Comparison of ENCODE assay signal across 10 cellular contexts in genomic region chr19:2056810-2057192, GRCh38. TPM values are rescaled to one million over a fixed set of nuclear protein-coding genes. Genes with fewer than 3 reads are reported as not detected.
A peak's percentile ranks its signal among the peaks of the same experiment; 100 is the strongest.
DNase-seq lines count a peak whose midpoint lies in the region; ATAC-seq lines count a peak whose summit lies in the region.
"Had no signal": no experiment of that assay in that cellular context is flagged by ENCODE, and none has a peak within 500 bp of the region (broad histone marks: within the 10 kb centered on the region; RNA-seq: fewer than 3 reads in every experiment).

No MANE protein-coding gene starts in this region.

- no peaks in the 10 kb centered on the region for H3K36me3 Mint-ChIP-seq in T-helper 1 cell treated with Interleukin-12 subunit alpha and Interleukin-12 subunit beta and Interleukin-4 antibody, amounts not matched to agents 30 μg/mL and 1 μg/mL, for 36 hours (ENCODE audit: low read depth)
- H3K36me3 Mint-ChIP-seq in activated CD4-positive, alpha-beta memory T cell treated with anti-CD3 and anti-CD28 coated beads, Interleukin-2, amount 10 ng/mL, durations not matched to agents 7 days and 5 days (ENCODE audit: low read depth) = peaks cover 2% of the 10 kb centered on the region
- H3K36me3 Mint-ChIP-seq in stimulated activated naive B cell treated with anti-CD40 and anti-IgM and Interleukin-4, amounts not matched to agents 10 μg/mL and 1 μg/mL and 100 μg/mL, for 72 hours = no peaks in the 10 kb centered on the region

- H3K27me3 ChIP-seq in layer of hippocampus (ENCODE audit: control insufficient read depth, insufficient read depth, low read length) = no peaks in the 10 kb centered on the region

- no peaks in the 10 kb centered on the region for H3K27me3 Mint-ChIP-seq in T-helper 1 cell treated with Interleukin-12 subunit alpha and Interleukin-12 subunit beta and Interleukin-4 antibody, amounts not matched to agents 30 μg/mL and 1 μg/mL, for 36 hours (ENCODE audit: low read depth)
- H3K27me3 Mint-ChIP-seq in activated CD4-positive, alpha-beta memory T cell treated with anti-CD3 and anti-CD28 coated beads, Interleukin-2, amount 10 ng/mL, durations not matched to agents 7 days and 5 days = no peaks in the 10 kb centered on the region
- no peaks in the 10 kb centered on the region for H3K27me3 Mint-ChIP-seq in stimulated activated naive B cell treated with anti-CD40 and anti-IgM and Interleukin-4, amounts not matched to agents 10 μg/mL and 1 μg/mL and 100 μg/mL, for 72 hours
- H3K27me3 Mint-ChIP-seq: dendritic cell treated with granulocyte-macrophage colony-stimulating factor and Interleukin-4, amounts not matched to agents 40 ng/mL and 50 ng/mL, for 4 days had no signal

- ATAC-seq in stimulated activated naive B cell treated with anti-CD40 and anti-IgM and Interleukin-4, amounts not matched to agents 10 μg/mL and 1 μg/mL and 100 μg/mL, for 72 hours (replicated peaks) = no peak
- no peak for ATAC-seq in GM21367 (IDR thresholded peaks at IDR 0.05; ENCODE audit: unreplicated experiment)

- CTCF ChIA-PET in activated CD4-positive, alpha-beta memory T cell treated with anti-CD3 and anti-CD28 coated beads, Interleukin-2, amount 10 ng/mL, durations not matched to agents 7 days and 5 days (lab: Charles Lee) = no interaction called here

- H3K4me1 Mint-ChIP-seq in T-helper 1 cell treated with Interleukin-12 subunit alpha and Interleukin-12 subunit beta and Interleukin-4 antibody, amounts not matched to agents 30 μg/mL and 1 μg/mL, for 36 hours (ENCODE audit: low read depth) = peaks cover 25% of the 10 kb centered on the region
- peaks cover 58% of the 10 kb centered on the region for H3K4me1 Mint-ChIP-seq in activated CD4-positive, alpha-beta memory T cell treated with anti-CD3 and anti-CD28 coated beads, Interleukin-2, amount 10 ng/mL, durations not matched to agents 7 days and 5 days
- peaks cover 34 to 72% of the 10 kb centered on the region in 2 donors for H3K4me1 Mint-ChIP-seq in stimulated activated naive B cell treated with anti-CD40 and anti-IgM and Interleukin-4, amounts not matched to agents 10 μg/mL and 1 μg/mL and 100 μg/mL, for 72 hours

- H3K9me3 Mint-ChIP-seq in T-helper 1 cell treated with Interleukin-12 subunit alpha and Interleukin-12 subunit beta and Interleukin-4 antibody, amounts not matched to agents 30 μg/mL and 1 μg/mL, for 36 hours = no peaks in the 10 kb centered on the region
- H3K9me3 Mint-ChIP-seq in activated CD4-positive, alpha-beta memory T cell treated with anti-CD3 and anti-CD28 coated beads, Interleukin-2, amount 10 ng/mL, durations not matched to agents 7 days and 5 days = no peaks in the 10 kb centered on the region
- H3K9me3 Mint-ChIP-seq in stimulated activated naive B cell treated with anti-CD40 and anti-IgM and Interleukin-4, amounts not matched to agents 10 μg/mL and 1 μg/mL and 100 μg/mL, for 72 hours = no peaks in the 10 kb centered on the region
- H3K9me3 Mint-ChIP-seq: dendritic cell treated with granulocyte-macrophage colony-stimulating factor and Interleukin-4, amounts not matched to agents 40 ng/mL and 50 ng/mL, for 4 days had no signal

- peak overlapping the region; percentile 40 for H3K4me3 Mint-ChIP-seq in T-helper 1 cell treated with Interleukin-12 subunit alpha and Interleukin-12 subunit beta and Interleukin-4 antibody, amounts not matched to agents 30 μg/mL and 1 μg/mL, for 36 hours
- peak overlapping the region; percentile 73 for H3K4me3 Mint-ChIP-seq in activated CD4-positive, alpha-beta memory T cell treated with anti-CD3 and anti-CD28 coated beads, Interleukin-2, amount 10 ng/mL, durations not matched to agents 7 days and 5 days
- peak overlapping the region; percentile 64 to 65 for H3K4me3 Mint-ChIP-seq in stimulated activated naive B cell treated with anti-CD40 and anti-IgM and Interleukin-4, amounts not matched to agents 10 μg/mL and 1 μg/mL and 100 μg/mL, for 72 hours

- POLR2A ChIA-PET in activated CD4-positive, alpha-beta memory T cell treated with anti-CD3 and anti-CD28 coated beads, Interleukin-2, amount 10 ng/mL, durations not matched to agents 7 days and 5 days (lab: Charles Lee) = interaction anchor here (1.5 to 1.7 kb wide), 2 partner anchors 15 to 27 kb away, joined by 7 read pairs; no protein-coding TSS in a partner anchor

- peak overlapping the region; percentile 90 for H3K27ac Mint-ChIP-seq in T-helper 1 cell treated with Interleukin-12 subunit alpha and Interleukin-12 subunit beta and Interleukin-4 antibody, amounts not matched to agents 30 μg/mL and 1 μg/mL, for 36 hours
- peak overlapping the region; percentile 78 for H3K27ac Mint-ChIP-seq in activated CD4-positive, alpha-beta memory T cell treated with anti-CD3 and anti-CD28 coated beads, Interleukin-2, amount 10 ng/mL, durations not matched to agents 7 days and 5 days
- H3K27ac Mint-ChIP-seq in stimulated activated naive B cell treated with anti-CD40 and anti-IgM and Interleukin-4, amounts not matched to agents 10 μg/mL and 1 μg/mL and 100 μg/mL, for 72 hours = peak overlapping the region; percentile 85

- peak overlapping the region; percentile 71 for H3K27ac ChIP-seq in layer of hippocampus (ENCODE audit: low read depth, low read length)

- no peak for DNase-seq in T-helper 1 cell
- DNase-seq in activated CD4-positive, alpha-beta memory T cell treated with anti-CD3 and anti-CD28 coated beads, Interleukin-2, amount 10 ng/mL, durations not matched to agents 7 days and 5 days = no peak
- no peak for DNase-seq in stimulated activated naive B cell treated with anti-CD40 and anti-IgM and Interleukin-4, amounts not matched to agents 10 μg/mL and 1 μg/mL and 100 μg/mL, for 72 hours
- no peak for DNase-seq in superior temporal gyrus (ENCODE audit: extremely low spot score)
- DNase-seq in NCI-H774 (lab: John Stamatoyannopoulos, UW) = no peak
- DNase-seq: occipital lobe had no signal

RNA-seq across cellular contexts. Expression of gene MKNK2, which starts 5.8 kb away (rescaled TPM):
- total RNA-seq in activated CD4-positive, alpha-beta memory T cell treated with anti-CD3 and anti-CD28 coated beads, Interleukin-2, amount 10 ng/mL, durations not matched to agents 7 days and 5 days = 100 to 1,000 TPM; 239 to 253 TPM

RNA-seq across cellular contexts. Expression of gene MOB3A, which starts 39.3 kb away (rescaled TPM):
- 100 to 1,000 TPM; 242 to 251 TPM for total RNA-seq in activated CD4-positive, alpha-beta memory T cell treated with anti-CD3 and anti-CD28 coated beads, Interleukin-2, amount 10 ng/mL, durations not matched to agents 7 days and 5 days

RNA-seq across cellular contexts. Expression of gene IZUMO4, which starts 39.9 kb away (rescaled TPM):
- total RNA-seq in activated CD4-positive, alpha-beta memory T cell treated with anti-CD3 and anti-CD28 coated beads, Interleukin-2, amount 10 ng/mL, durations not matched to agents 7 days and 5 days = 10 to 100 TPM; 10.3 to 10.5 TPM

RNA-seq across cellular contexts. Expression of gene BTBD2, which starts 41.3 kb away (rescaled TPM):
- total RNA-seq in activated CD4-positive, alpha-beta memory T cell treated with anti-CD3 and anti-CD28 coated beads, Interleukin-2, amount 10 ng/mL, durations not matched to agents 7 days and 5 days = 10 to 100 TPM; 55.4 to 57.1 TPM
